19 cellular contexts compared by ENCODE assay signal in the genomic region with DNA sequence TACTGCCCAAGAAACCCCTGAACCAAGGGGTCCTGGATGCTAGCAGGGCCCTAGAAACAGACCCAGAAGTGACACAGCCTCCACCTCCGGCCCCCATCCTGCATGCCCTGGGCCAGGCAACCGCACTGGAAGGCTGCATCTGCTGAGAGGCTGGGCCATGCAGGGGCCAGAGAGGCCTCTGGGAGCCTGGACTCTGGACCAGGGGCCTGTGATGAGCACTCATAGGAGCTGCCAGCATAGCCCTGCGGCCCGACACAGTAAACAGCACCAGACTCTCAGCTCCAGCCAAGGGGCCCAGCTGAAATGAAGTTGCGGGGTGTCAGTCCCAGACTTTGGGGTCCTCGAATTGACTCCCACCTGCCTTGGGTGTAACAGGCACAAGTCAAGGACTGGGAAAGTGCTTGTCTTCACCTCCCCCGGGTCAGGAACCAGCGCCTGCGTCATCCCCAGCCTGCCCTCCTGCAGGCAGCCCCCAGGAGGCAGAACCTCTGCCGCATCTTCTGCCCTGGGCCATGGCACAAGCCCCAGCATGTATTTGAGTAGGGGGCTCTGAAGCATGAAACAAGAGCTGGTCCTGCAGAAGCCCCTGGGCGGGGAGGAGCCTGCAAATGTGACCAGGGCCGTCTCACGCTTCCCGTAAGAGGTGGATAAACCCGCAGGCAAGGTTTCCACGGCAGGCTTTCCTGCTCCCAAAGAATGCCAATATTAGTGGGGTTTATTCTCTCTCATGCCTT. TPM values are rescaled to one million over a fixed set of nuclear protein-coding genes. Genes with fewer than 3 reads are reported as not detected.
DNase-seq lines count a peak whose midpoint lies in the region; ATAC-seq and TF ChIP-seq lines count a peak whose summit lies in the region.
"Had no signal": no experiment of that assay in that cellular context is flagged by ENCODE, and none has a peak within 500 bp of the region (broad histone marks: within the 10 kb centered on the region; RNA-seq: fewer than 3 reads in every experiment).

No MANE protein-coding gene starts in this region.

- H3K4me3 ChIP-seq in Caco-2 (ENCODE audit: low read depth, low read length) (no peak overlapping the region), Panc1 (ENCODE audit: low read depth in 2 of 2, low read length in 2 of 2) (no peak overlapping the region), neural progenitor cell (no peak overlapping the region), upper lobe of right lung (no peak overlapping the region)
- H3K4me3 ChIP-seq: BLaER1, MG63 had no signal

- DNase-seq in Caco-2 (no peak), Panc1 (ENCODE audit: low read depth, low spot score) (no peak), left kidney (ENCODE audit: low read depth, low spot score) (peak; percentile 24), neural progenitor cell (ENCODE audit: low spot score) (no peak), NCI-H526 (lab: John Stamatoyannopoulos, UW) (no peak), upper lobe of right lung (no peak)
- DNase-seq in activated naive CD4-positive, alpha-beta T cell treated with anti-CD3 and anti-CD28 coated beads, Interleukin-2, amount 10 ng/mL, durations not matched to agents 7 days and 5 days: no peak
- DNase-seq: 8988T; CD4-positive, CD25-positive, alpha-beta regulatory T cell; IMR-90; KG1; MG63; NCI-H146; NCI-H1930; SIG-M5; SK-N-SH; SW 1271 had no signal

- in situ Hi-C loops in Panc1 (cut with HindIII; ENCODE audit: low pct_unique_long_range_greater_than_20kb, low sequenced_read_pairs): no loop called here

- H3K27me3 Mint-ChIP-seq in Caco-2 (ENCODE audit: insufficient read depth, unreplicated experiment) (no peaks in the 10 kb centered on the region), neural progenitor cell (ENCODE audit: insufficient read depth, low read depth) (peaks cover 16% of the 10 kb centered on the region)
- peaks cover 13% of the 10 kb centered on the region for H3K27me3 Mint-ChIP-seq in activated naive CD4-positive, alpha-beta T cell treated with anti-CD3 and anti-CD28 coated beads, Interleukin-2, amount 10 ng/mL, durations not matched to agents 7 days and 5 days

- H3K27me3 ChIP-seq in Caco-2 (replicated peaks; ENCODE audit: control insufficient read depth, insufficient read depth, low read length): no peaks in the 10 kb centered on the region
- H3K27me3 ChIP-seq in Panc1 (ENCODE audit: control insufficient read depth, insufficient read depth, low read length): no peaks in the 10 kb centered on the region
- H3K27me3 ChIP-seq in neural progenitor cell: no peaks in the 10 kb centered on the region
- no peaks in the 10 kb centered on the region for H3K27me3 ChIP-seq in upper lobe of right lung
- H3K27me3 ChIP-seq: BLaER1, MG63 had no signal

- H3K9me3 Mint-ChIP-seq in Caco-2 (ENCODE audit: unreplicated experiment): no peaks in the 10 kb centered on the region
- peaks cover 3% of the 10 kb centered on the region for H3K9me3 Mint-ChIP-seq in neural progenitor cell
- H3K9me3 Mint-ChIP-seq in activated naive CD4-positive, alpha-beta T cell treated with anti-CD3 and anti-CD28 coated beads, Interleukin-2, amount 10 ng/mL, durations not matched to agents 7 days and 5 days: no peaks in the 10 kb centered on the region

- H3K4me3 Mint-ChIP-seq in Caco-2 (ENCODE audit: unreplicated experiment) (no peak overlapping the region), neural progenitor cell (peak overlapping the region; percentile 62)
- no peak overlapping the region for H3K4me3 Mint-ChIP-seq in activated naive CD4-positive, alpha-beta T cell treated with anti-CD3 and anti-CD28 coated beads, Interleukin-2, amount 10 ng/mL, durations not matched to agents 7 days and 5 days
- H3K4me3 Mint-ChIP-seq: CD4-positive, CD25-positive, alpha-beta regulatory T cell had no signal

- TF ChIP-seq CTCF in Caco-2 (IDR thresholded peaks at IDR 0.05; ENCODE audit: insufficient read depth in 1 of 2, low read depth in 1 of 2, low read length in 1 of 2, severe bottlenecking in 1 of 2, unreplicated experiment in 1 of 2) (no peak), Panc1 (IDR thresholded peaks at IDR 0.05) (no peak), neural progenitor cell (IDR thresholded peaks at IDR 0.05) (no peak), upper lobe of right lung (IDR thresholded peaks at IDR 0.05) (no peak)

- H4K20me1 ChIP-seq in neural progenitor cell (ENCODE audit: low read depth): no peaks in the 10 kb centered on the region
- H4K20me1 ChIP-seq: BLaER1 had no signal

- POLR2A ChIA-PET in Caco-2 (lab: Charles Lee): no interaction called here
- POLR2A ChIA-PET in Panc1 (lab: Charles Lee): no interaction called here

- H3K4me1 ChIP-seq in Caco-2 (peaks cover 24% of the 10 kb centered on the region), Panc1 (ENCODE audit: control insufficient read depth, insufficient read depth, low read length) (no peaks in the 10 kb centered on the region), neural progenitor cell (peaks cover 8% of the 10 kb centered on the region), upper lobe of right lung (no peaks in the 10 kb centered on the region)
- H3K4me1 ChIP-seq: BLaER1 had no signal

- H3F3A ChIP-seq in neural progenitor cell (ENCODE audit: low read depth): no peaks in the 10 kb centered on the region

- no peak overlapping the region for H3K4me2 ChIP-seq in neural progenitor cell
- H3K4me2 ChIP-seq: BLaER1, SK-N-SH had no signal

- CTCF ChIA-PET in Caco-2 (lab: Charles Lee) (no interaction called here), Panc1 (lab: Charles Lee) (no interaction called here)
- CTCF ChIA-PET in activated naive CD4-positive, alpha-beta T cell treated with anti-CD3 and anti-CD28 coated beads, Interleukin-2, amount 10 ng/mL, durations not matched to agents 7 days and 5 days (lab: Charles Lee): no interaction called here

- H3K36me3 Mint-ChIP-seq in Caco-2 (ENCODE audit: insufficient read depth, unreplicated experiment) (no peaks in the 10 kb centered on the region), neural progenitor cell (no peaks in the 10 kb centered on the region)
- H3K36me3 Mint-ChIP-seq in activated naive CD4-positive, alpha-beta T cell treated with anti-CD3 and anti-CD28 coated beads, Interleukin-2, amount 10 ng/mL, durations not matched to agents 7 days and 5 days: no peaks in the 10 kb centered on the region
- H3K36me3 Mint-ChIP-seq: CD4-positive, CD25-positive, alpha-beta regulatory T cell had no signal

- H3K9ac ChIP-seq in neural progenitor cell: no peak overlapping the region
- H3K9ac ChIP-seq: BLaER1, SK-N-SH had no signal

- no peaks in the 10 kb centered on the region for H3K79me2 ChIP-seq in neural progenitor cell (ENCODE audit: low read depth)

- BruUV-seq in Caco-2 (replicated peaks; lab: Mats Ljungman, UMichigan): no TSS peak
- BruUV-seq in Panc1 (replicated peaks; lab: Mats Ljungman, UMichigan): no TSS peak

- H3K36me3 ChIP-seq in Caco-2 (ENCODE audit: control insufficient read depth, insufficient read depth, low read length) (no peaks in the 10 kb centered on the region), Panc1 (ENCODE audit: control insufficient read depth, insufficient read depth, low read length) (no peaks in the 10 kb centered on the region), neural progenitor cell (no peaks in the 10 kb centered on the region), upper lobe of right lung (no peaks in the 10 kb centered on the region)
- H3K36me3 ChIP-seq: BLaER1, MG63 had no signal

- peak overlapping the region; percentile 76 for H2AFZ ChIP-seq in neural progenitor cell (replicated peaks)

- H3K27ac ChIP-seq in Panc1 (ENCODE audit: low read length): no peak overlapping the region
- H3K27ac ChIP-seq in neural progenitor cell: no peak overlapping the region
- no peak overlapping the region for H3K27ac ChIP-seq in upper lobe of right lung
- H3K27ac ChIP-seq: BLaER1 had no signal

- ATAC-seq in Panc1: peak; percentile 50; the same call in 1 of the 2 replicates
- no peak for ATAC-seq in GM19328 (IDR thresholded peaks at IDR 0.05; ENCODE audit: unreplicated experiment)
- ATAC-seq in upper lobe of right lung: no peak

- H3K9me3 ChIP-seq in Caco-2: 0 out of 2 replicates have a peak, but pooled peaks cover 3% of the 10 kb centered on the region
- H3K9me3 ChIP-seq in Panc1 (ENCODE audit: control insufficient read depth, insufficient read depth, low read depth, low read length): no peaks in the 10 kb centered on the region
- no peaks in the 10 kb centered on the region for H3K9me3 ChIP-seq in neural progenitor cell (ENCODE audit: low read depth)
- no peaks in the 10 kb centered on the region for H3K9me3 ChIP-seq in upper lobe of right lung
- H3K9me3 ChIP-seq: BLaER1, MG63, SK-N-SH had no signal

- H3K27ac Mint-ChIP-seq in Caco-2 (ENCODE audit: unreplicated experiment) (peak overlapping the region; percentile 12), neural progenitor cell (peak overlapping the region; percentile 42)
- H3K27ac Mint-ChIP-seq in activated naive CD4-positive, alpha-beta T cell treated with anti-CD3 and anti-CD28 coated beads, Interleukin-2, amount 10 ng/mL, durations not matched to agents 7 days and 5 days: no peak overlapping the region

- H3K4me1 Mint-ChIP-seq in Caco-2 (ENCODE audit: low read depth, unreplicated experiment): peaks cover 19% of the 10 kb centered on the region
- H3K4me1 Mint-ChIP-seq in neural progenitor cell: peaks cover 22% of the 10 kb centered on the region
- H3K4me1 Mint-ChIP-seq in activated naive CD4-positive, alpha-beta T cell treated with anti-CD3 and anti-CD28 coated beads, Interleukin-2, amount 10 ng/mL, durations not matched to agents 7 days and 5 days: no peaks in the 10 kb centered on the region
- H3K4me1 Mint-ChIP-seq: CD4-positive, CD25-positive, alpha-beta regulatory T cell had no signal

- intact Hi-C loops in Caco-2 (cut with micrococcal nuclease; ENCODE audit: unreplicated experiment): no loop called here
- intact Hi-C loops in Panc1 (cut with micrococcal nuclease; ENCODE audit: unreplicated experiment): no loop called here
- intact Hi-C loops in upper lobe of right lung (cut with DNase I): no loop called here

RNA-seq across cellular contexts. Expression of a gene that starts 25.2 kb away (rescaled TPM):
- total RNA-seq in Caco-2 (2022) (288 and 331 TPM in 2 replicates), Panc1 (2021; ENCODE audit: unreplicated experiment) (259 TPM), neural progenitor cell (ENCODE audit: low replicate concordance) (85.0 and 94.0 TPM in 2 replicates), upper lobe of right lung (283 TPM)
- 275 TPM for polyA plus RNA-seq in Panc1 (2012; ENCODE audit: insufficient read length)

RNA-seq across cellular contexts. Expression of a gene that starts 59.4 kb away (rescaled TPM):
- 49.3 and 51.3 TPM in 2 replicates for total RNA-seq in Caco-2 (2022)
- 28.7 TPM for total RNA-seq in Panc1 (2021; ENCODE audit: unreplicated experiment)
- 73.8 TPM for polyA plus RNA-seq in Panc1 (2012; ENCODE audit: insufficient read length)
- total RNA-seq in neural progenitor cell (ENCODE audit: low replicate concordance): 11.9 and 21.6 TPM in 2 replicates
- 25.7 TPM for total RNA-seq in upper lobe of right lung
